1 cellular context compared by ENCODE assay signal in the genomic region with DNA sequence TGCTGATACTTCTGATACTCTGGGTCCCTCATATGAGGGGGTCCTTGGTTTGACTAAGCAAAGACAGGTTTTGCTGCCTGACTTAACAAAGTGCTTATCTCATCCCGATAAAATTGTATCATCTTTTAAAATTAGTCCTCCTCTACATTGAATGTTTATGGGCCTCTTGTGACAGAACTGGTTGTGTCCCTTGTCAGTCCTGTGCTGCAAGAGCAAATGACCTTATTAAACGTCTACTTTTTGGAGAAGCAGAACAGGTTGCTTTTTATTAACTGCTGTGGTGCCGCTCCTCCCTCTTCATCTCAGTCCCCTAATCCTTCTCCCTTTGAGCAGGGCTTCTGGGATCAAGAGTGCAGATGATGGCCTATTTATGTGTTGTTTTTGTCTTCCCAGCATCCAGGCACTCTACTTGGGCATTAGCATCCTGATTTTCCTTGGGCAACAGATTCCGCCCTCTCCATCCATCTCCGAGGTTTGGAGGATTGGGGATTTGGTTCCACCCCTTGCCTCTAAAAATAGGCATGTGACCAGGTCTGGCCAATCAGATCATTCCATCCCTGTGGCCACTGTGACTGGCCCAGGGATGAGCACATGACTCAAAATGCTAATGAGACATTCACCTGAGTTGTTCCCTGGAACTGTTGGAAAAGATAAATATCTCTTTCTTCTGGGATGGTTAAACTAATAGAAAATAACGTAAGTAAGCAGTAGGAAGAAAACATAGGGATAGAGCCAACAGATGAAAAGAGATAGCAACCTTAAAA.
A peak's percentile ranks its signal among the peaks of the same experiment; 100 is the strongest.
TF ChIP-seq lines count a peak whose summit lies in the region.

No MANE protein-coding gene starts in this region.

TF ChIP-seq in K562, 482 proteins besides CTCF, POLR2A, EP300 and RAD21:
- TF ChIP-seq, protein P1, sequence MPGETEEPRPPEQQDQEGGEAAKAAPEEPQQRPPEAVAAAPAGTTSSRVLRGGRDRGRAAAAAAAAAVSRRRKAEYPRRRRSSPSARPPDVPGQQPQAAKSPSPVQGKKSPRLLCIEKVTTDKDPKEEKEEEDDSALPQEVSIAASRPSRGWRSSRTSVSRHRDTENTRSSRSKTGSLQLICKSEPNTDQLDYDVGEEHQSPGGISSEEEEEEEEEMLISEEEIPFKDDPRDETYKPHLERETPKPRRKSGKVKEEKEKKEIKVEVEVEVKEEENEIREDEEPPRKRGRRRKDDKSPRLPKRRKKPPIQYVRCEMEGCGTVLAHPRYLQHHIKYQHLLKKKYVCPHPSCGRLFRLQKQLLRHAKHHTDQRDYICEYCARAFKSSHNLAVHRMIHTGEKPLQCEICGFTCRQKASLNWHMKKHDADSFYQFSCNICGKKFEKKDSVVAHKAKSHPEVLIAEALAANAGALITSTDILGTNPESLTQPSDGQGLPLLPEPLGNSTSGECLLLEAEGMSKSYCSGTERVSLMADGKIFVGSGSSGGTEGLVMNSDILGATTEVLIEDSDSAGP (CRISPR knock-in tag; IDR thresholded peaks at IDR 0.05) = no peak
- TF ChIP-seq RAD51 (IDR thresholded peaks at IDR 0.05; ENCODE audit: borderline replicate concordance, low read depth) (peak; percentile 90), RBM25 (IDR thresholded peaks at IDR 0.05; ENCODE audit: low read depth, low read length, severe bottlenecking) (peak; percentile 41), FOS (IDR thresholded peaks at IDR 0.05; ENCODE audit: extremely low read depth, insufficient read length) (peak; percentile 13)
- TF ChIP-seq, protein P2, sequence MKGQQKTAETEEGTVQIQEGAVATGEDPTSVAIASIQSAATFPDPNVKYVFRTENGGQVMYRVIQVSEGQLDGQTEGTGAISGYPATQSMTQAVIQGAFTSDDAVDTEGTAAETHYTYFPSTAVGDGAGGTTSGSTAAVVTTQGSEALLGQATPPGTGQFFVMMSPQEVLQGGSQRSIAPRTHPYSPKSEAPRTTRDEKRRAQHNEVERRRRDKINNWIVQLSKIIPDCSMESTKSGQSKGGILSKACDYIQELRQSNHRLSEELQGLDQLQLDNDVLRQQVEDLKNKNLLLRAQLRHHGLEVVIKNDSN (CRISPR knock-in tag; IDR thresholded peaks at IDR 0.05) = peak; percentile 96
- TF ChIP-seq, protein P3, sequence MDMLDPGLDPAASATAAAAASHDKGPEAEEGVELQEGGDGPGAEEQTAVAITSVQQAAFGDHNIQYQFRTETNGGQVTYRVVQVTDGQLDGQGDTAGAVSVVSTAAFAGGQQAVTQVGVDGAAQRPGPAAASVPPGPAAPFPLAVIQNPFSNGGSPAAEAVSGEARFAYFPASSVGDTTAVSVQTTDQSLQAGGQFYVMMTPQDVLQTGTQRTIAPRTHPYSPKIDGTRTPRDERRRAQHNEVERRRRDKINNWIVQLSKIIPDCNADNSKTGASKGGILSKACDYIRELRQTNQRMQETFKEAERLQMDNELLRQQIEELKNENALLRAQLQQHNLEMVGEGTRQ (CRISPR knock-in tag; IDR thresholded peaks at IDR 0.05) = peak; percentile 93
